In genomic region chr16:1791943-1792812, GRCh38 we compare ENCODE assay signal across 14 cellular contexts. TPM values are rescaled to one million over a fixed set of nuclear protein-coding genes. Genes with fewer than 3 reads are reported as not detected.
DNase-seq lines count a peak whose midpoint lies in the region; ATAC-seq and TF ChIP-seq lines count a peak whose summit lies in the region.
"Had no signal": no experiment of that assay in that cellular context is flagged by ENCODE, and none has a peak within 500 bp of the region (broad histone marks: within the 10 kb centered on the region; RNA-seq: fewer than 3 reads in every experiment).

No MANE protein-coding gene starts in this region.

- H3K9me3 ChIP-seq in upper lobe of right lung: no peaks in the 10 kb centered on the region
- H3K9me3 ChIP-seq: A549 had no signal

- no peak for ATAC-seq in left cardiac atrium
- no peak for ATAC-seq in upper lobe of right lung
- no peak for ATAC-seq in HG03039 (IDR thresholded peaks at IDR 0.05; ENCODE audit: unreplicated experiment)

- intact Hi-C loops in left cardiac atrium (cut with DNase I): no loop called here
- intact Hi-C loops in cardiac septum (cut with DNase I): no loop called here
- intact Hi-C loops in upper lobe of right lung (cut with DNase I): no loop called here

- no peak for TF ChIP-seq CTCF in upper lobe of right lung (IDR thresholded peaks at IDR 0.05)

- peaks cover 22% of the 10 kb centered on the region for H3K36me3 ChIP-seq in upper lobe of right lung

- no peaks in the 10 kb centered on the region for H3K27me3 ChIP-seq in upper lobe of right lung
- H3K27me3 ChIP-seq: brain microvascular endothelial cell had no signal

- H3K4me3 ChIP-seq in upper lobe of right lung: no peak overlapping the region
- H3K4me3 ChIP-seq: A549 had no signal

- peak; percentile 20 for DNase-seq in left cardiac atrium
- DNase-seq in cardiac septum (ENCODE audit: low spot score): no peak
- peak; percentile 63 for DNase-seq in upper lobe of right lung
- DNase-seq: activated CD4-positive, alpha-beta T cell treated with anti-CD3 and anti-CD28 coated beads, Interleukin-2, amount 50 U/mL, for 1 hour; brain microvascular endothelial cell; KG1; NCI-H69; nucleus accumbens; stimulated activated CD8-positive, alpha-beta memory T cell treated with anti-CD3 and anti-CD28 coated beads, Interleukin-4, amount 100 ng/mL, for 48 hours had no signal

- no peak overlapping the region for H3K27ac ChIP-seq in upper lobe of right lung
- H3K27ac ChIP-seq: A549, brain microvascular endothelial cell had no signal

- no peaks in the 10 kb centered on the region for H3K4me1 ChIP-seq in upper lobe of right lung

RNA-seq across cellular contexts. Expression of gene IGFALS, which starts 1.3 kb away (rescaled TPM):
- total RNA-seq in left cardiac atrium: not detected
- 0.19 TPM for total RNA-seq in cardiac septum
- 2.5 TPM for total RNA-seq in upper lobe of right lung
- total RNA-seq: activated T-helper 2 cell treated with anti-CD3 and anti-CD28 coated beads, Interferon-gamma antibody, Interleukin-2, Interleukin-4, amounts not matched to agents 10 μg/mL and 5 μg/mL and 100 μg/mL, durations not matched to agents 14 hours and 24 hours and 36 hours; RPMI7951; ureter had no signal

RNA-seq across cellular contexts. Expression of gene NUBP2, which starts 9.4 kb away (rescaled TPM):
- total RNA-seq in left cardiac atrium (10 to 100 TPM; 32.5 to 33.6 TPM), cardiac septum (32.3 TPM), upper lobe of right lung (38.9 TPM)

RNA-seq across cellular contexts. Expression of gene SPSB3, which starts 9.8 kb away (rescaled TPM):
- total RNA-seq in left cardiac atrium (10 to 100 TPM; 25.9 to 27.7 TPM), cardiac septum (24.2 TPM), upper lobe of right lung (43.0 TPM)

RNA-seq across cellular contexts. Expression of gene MRPS34, which starts 19.2 kb away (rescaled TPM):
- 10 to 100 TPM; 57.0 to 69.2 TPM for total RNA-seq in left cardiac atrium
- 63.4 TPM for total RNA-seq in cardiac septum
- 62.7 TPM for total RNA-seq in upper lobe of right lung

RNA-seq across cellular contexts. Expression of gene EME2, which starts 19.6 kb away (rescaled TPM):
- total RNA-seq in left cardiac atrium (10 to 100 TPM in 1 of 2 donors, 1 to 10 TPM in 1; 6.9 to 11.9 TPM), cardiac septum (14.9 TPM), upper lobe of right lung (19.2 TPM)
